In the genomic region with DNA sequence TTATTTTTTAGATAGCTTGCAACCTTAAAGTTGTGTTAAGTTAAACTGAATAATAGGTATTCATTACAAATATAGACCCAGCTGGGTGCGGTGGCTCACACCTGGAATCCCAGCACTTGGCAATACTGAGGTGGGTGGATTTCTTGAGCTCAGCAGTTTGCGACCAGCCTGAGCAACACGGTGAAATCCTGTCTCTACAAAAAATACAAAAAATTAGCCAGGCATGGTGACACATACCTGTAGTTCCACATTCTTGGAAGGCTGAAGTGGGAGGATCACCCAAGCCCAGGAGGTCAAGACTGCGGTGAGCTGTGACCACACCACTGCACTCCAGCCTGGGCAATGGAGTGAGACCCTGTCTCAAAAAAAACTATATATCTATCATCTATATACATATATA, we compare ENCODE assay signal across 17 cellular contexts.
"Had no signal": no experiment of that assay in that cellular context is flagged by ENCODE, and none has a peak within 500 bp of the region (broad histone marks: within the 10 kb centered on the region; RNA-seq: fewer than 3 reads in every experiment).

No MANE protein-coding gene starts in this region.

- DNase-seq: cortex of kidney; dorsolateral prefrontal cortex; effector CD8-positive, alpha-beta T cell; foreskin melanocyte; head of caudate nucleus; left ventricle myocardium inferior; mesenchymal stem cell; naive B cell; small intestine; stimulated activated CD4-positive, alpha-beta T cell treated with anti-CD3 and anti-CD28 coated beads, Interleukin-2, amount 100 ng/mL, for 48 hours; stimulated activated naive CD4-positive, alpha-beta T cell treated with Interleukin-2 at 50 U/mL for 16 hours; upper lobe of left lung; uterus had no signal

- H3K79me2 ChIP-seq: hepatocyte had no signal

- H3K27ac ChIP-seq: dorsolateral prefrontal cortex, hepatocyte, left ventricle myocardium inferior, neutrophil, right atrium auricular region, upper lobe of left lung, uterus had no signal

- H3K27me3 ChIP-seq: dorsolateral prefrontal cortex, hepatocyte, neutrophil, right atrium auricular region, upper lobe of left lung, uterus had no signal

- H3K4me1 ChIP-seq: left ventricle myocardium inferior, right atrium auricular region, upper lobe of left lung, uterus had no signal

- H3K4me3 ChIP-seq: dorsolateral prefrontal cortex, hepatocyte, left ventricle myocardium inferior, lung, right atrium auricular region, upper lobe of left lung, uterus had no signal

- H3K4me2 ChIP-seq: hepatocyte had no signal

- H3K36me3 ChIP-seq: left ventricle myocardium inferior, neutrophil, right atrium auricular region, upper lobe of left lung, uterus had no signal
